In genomic region chr15:73926191-73927002, GRCh38 we compare ENCODE assay signal across 1 cellular context.
TF ChIP-seq lines count a peak whose summit lies in the region.

A gene with protein sequence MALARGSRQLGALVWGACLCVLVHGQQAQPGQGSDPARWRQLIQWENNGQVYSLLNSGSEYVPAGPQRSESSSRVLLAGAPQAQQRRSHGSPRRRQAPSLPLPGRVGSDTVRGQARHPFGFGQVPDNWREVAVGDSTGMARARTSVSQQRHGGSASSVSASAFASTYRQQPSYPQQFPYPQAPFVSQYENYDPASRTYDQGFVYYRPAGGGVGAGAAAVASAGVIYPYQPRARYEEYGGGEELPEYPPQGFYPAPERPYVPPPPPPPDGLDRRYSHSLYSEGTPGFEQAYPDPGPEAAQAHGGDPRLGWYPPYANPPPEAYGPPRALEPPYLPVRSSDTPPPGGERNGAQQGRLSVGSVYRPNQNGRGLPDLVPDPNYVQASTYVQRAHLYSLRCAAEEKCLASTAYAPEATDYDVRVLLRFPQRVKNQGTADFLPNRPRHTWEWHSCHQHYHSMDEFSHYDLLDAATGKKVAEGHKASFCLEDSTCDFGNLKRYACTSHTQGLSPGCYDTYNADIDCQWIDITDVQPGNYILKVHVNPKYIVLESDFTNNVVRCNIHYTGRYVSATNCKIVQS (plus strand): TSS chr15:73926462. CDS start chr15:73926784, 322 bp downstream.

TF ChIP-seq in HEK293, 187 proteins besides CTCF, POLR2A, EP300 and RAD21 (continued from another document):
- TF ChIP-seq PRDM2 (tag by site-specific recombination; IDR thresholded peaks at IDR 0.05; ENCODE audit: borderline replicate concordance) (no peak), MYNN (tag by site-specific recombination; IDR thresholded peaks at IDR 0.05; ENCODE audit: borderline replicate concordance) (no peak), ZNF843 (tag by site-specific recombination; IDR thresholded peaks at IDR 0.05) (peak; percentile 33; the same call in 1 of the 2 replicates), GLIS2 (tag by site-specific recombination; IDR thresholded peaks at IDR 0.05) (peak; percentile 77), ZBTB20 (tag by site-specific recombination; IDR thresholded peaks at IDR 0.05) (peak; percentile 67), OSR2 (tag by site-specific recombination; IDR thresholded peaks at IDR 0.05) (0 out of 2 replicates have a peak, but pooled peaks have one; percentile 17), ZNF629 (tag by site-specific recombination; IDR thresholded peaks at IDR 0.05) (peak; percentile 47), ZEB2 (tag by site-specific recombination; IDR thresholded peaks at IDR 0.05) (peak; percentile 78; the same call in 1 of the 2 replicates), ZNF596 (tag by site-specific recombination; IDR thresholded peaks at IDR 0.05) (no peak), ZNF2 (tag by site-specific recombination; IDR thresholded peaks at IDR 0.05) (0 out of 2 replicates have a peak, but pooled peaks have one; percentile 47), ZNF670 (tag by site-specific recombination; IDR thresholded peaks at IDR 0.05; ENCODE audit: low read depth) (no peak), KLF17 (tag by site-specific recombination; IDR thresholded peaks at IDR 0.05) (peak; percentile 72), ZNF223 (tag by site-specific recombination; IDR thresholded peaks at IDR 0.05) (no peak), ZIC2 (tag by site-specific recombination; IDR thresholded peaks at IDR 0.05) (peak; percentile 98), SCRT2 (tag by site-specific recombination; IDR thresholded peaks at IDR 0.05) (peak; percentile 100), PRDM10 (tag by site-specific recombination; IDR thresholded peaks at IDR 0.05) (peak; percentile 20; the same call in 1 of the 2 replicates), KLF8 (tag by site-specific recombination; IDR thresholded peaks at IDR 0.05) (peak; percentile 66), ZNF837 (tag by site-specific recombination; IDR thresholded peaks at IDR 0.05) (no peak), KLF10 (tag by site-specific recombination; IDR thresholded peaks at IDR 0.05) (peak; percentile 51), ZNF423 (tag by site-specific recombination; IDR thresholded peaks at IDR 0.05) (peak; percentile 43; the same call in 1 of the 2 replicates), ZBTB17 (tag by site-specific recombination; IDR thresholded peaks at IDR 0.05) (peak; percentile 91), ZNF518A (tag by site-specific recombination; conservative IDR thresholded peaks at IDR 0.05; ENCODE audit: low read depth) (0 out of 2 replicates have a peak, but pooled peaks have one; percentile 21), IKZF3 (tag by site-specific recombination; IDR thresholded peaks at IDR 0.05) (peak; percentile 79), KLF9 (tag by site-specific recombination; IDR thresholded peaks at IDR 0.05; ENCODE audit: low read depth) (0 out of 2 replicates have a peak, but pooled peaks have one; percentile 27), ZNF335 (tag by site-specific recombination; conservative IDR thresholded peaks at IDR 0.05) (peak; percentile 89), SP3 (tag by site-specific recombination; IDR thresholded peaks at IDR 0.05) (0 out of 2 replicates have a peak, but pooled peaks have one; percentile 11), ZNF24 (tag by site-specific recombination; IDR thresholded peaks at IDR 0.05) (peak; percentile 53)
- TF ChIP-seq, protein P1, sequence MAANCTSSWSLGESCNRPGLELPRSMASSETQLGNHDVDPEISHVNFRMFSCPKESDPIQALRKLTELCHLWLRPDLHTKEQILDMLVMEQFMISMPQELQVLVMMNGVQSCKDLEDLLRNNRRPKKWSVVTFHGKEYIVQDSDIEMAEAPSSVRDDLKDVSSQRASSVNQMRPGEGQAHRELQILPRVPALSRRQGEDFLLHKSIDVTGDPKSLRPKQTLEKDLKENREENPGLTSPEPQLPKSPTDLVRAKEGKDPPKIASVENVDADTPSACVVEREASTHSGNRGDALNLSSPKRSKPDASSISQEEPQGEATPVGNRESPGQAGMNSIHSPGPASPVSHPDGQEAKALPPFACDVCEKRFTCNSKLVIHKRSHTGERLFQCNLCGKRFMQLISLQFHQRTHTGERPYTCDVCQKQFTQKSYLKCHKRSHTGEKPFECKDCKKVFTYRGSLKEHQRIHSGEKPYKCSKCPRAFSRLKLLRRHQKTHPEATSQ (tag by site-specific recombination; IDR thresholded peaks at IDR 0.05), result 0 out of 2 replicates have a peak, but pooled peaks have one; percentile 4
